32 cellular contexts compared by ENCODE assay signal in the genomic region with DNA sequence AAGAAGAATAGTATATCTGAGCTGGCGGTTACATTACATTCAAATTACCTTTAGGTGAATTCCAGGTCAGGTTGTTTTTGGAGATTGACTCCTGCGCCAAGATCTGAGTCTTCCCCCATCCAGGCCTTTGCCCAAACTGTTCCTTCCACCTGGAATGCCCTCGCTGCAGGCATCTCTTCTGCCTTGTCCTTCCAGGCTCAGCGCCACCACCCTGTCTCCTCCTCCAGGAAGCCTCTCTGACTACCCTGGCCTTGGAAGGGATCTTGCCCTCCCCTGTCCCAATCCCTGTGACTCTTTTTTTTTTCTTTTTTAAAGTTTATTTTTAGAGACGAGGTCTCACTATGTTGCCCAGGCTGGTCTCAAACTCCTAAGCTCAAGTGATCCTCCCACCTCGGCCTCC. TPM values are rescaled to one million over a fixed set of nuclear protein-coding genes. Genes with fewer than 3 reads are reported as not detected.
DNase-seq lines count a peak whose midpoint lies in the region; ATAC-seq and TF ChIP-seq lines count a peak whose summit lies in the region.
"Had no signal": no experiment of that assay in that cellular context is flagged by ENCODE, and none has a peak within 500 bp of the region (broad histone marks: within the 10 kb centered on the region; RNA-seq: fewer than 3 reads in every experiment).

No MANE protein-coding gene starts in this region.

- no peak overlapping the region for H3K27ac ChIP-seq in CD8-positive, alpha-beta memory T cell (ENCODE audit: low read depth, low read length)
- H3K27ac ChIP-seq in tibial nerve: no peak overlapping the region
- H3K27ac ChIP-seq: adrenal gland, colonic mucosa, esophagus muscularis mucosa, GM23248, PC-9, uterus had no signal

- H3K36me3 Mint-ChIP-seq in CD8-positive, alpha-beta memory T cell: no peaks in the 10 kb centered on the region
- H3K36me3 Mint-ChIP-seq in T-helper 17 cell (ENCODE audit: low read depth) (no peaks in the 10 kb centered on the region), memory B cell (no peaks in the 10 kb centered on the region)
- H3K36me3 Mint-ChIP-seq in stimulated activated effector memory CD8-positive, alpha-beta T cell treated with anti-CD3 and anti-CD28 coated beads, Interleukin-12 subunit alpha, Interleukin-12 subunit beta, amount 100 ng/mL, for 72 hours: peaks cover 6% of the 10 kb centered on the region

- no peaks in the 10 kb centered on the region for H3K9me3 Mint-ChIP-seq in CD8-positive, alpha-beta memory T cell
- H3K9me3 Mint-ChIP-seq in memory B cell: no peaks in the 10 kb centered on the region
- no peaks in the 10 kb centered on the region for H3K9me3 Mint-ChIP-seq in stimulated activated effector memory CD8-positive, alpha-beta T cell treated with anti-CD3 and anti-CD28 coated beads, Interleukin-12 subunit alpha, Interleukin-12 subunit beta, amount 100 ng/mL, for 72 hours
- H3K9me3 Mint-ChIP-seq: activated B cell treated with CpG ODN at 0.5 μM for 24 hours; activated CD8-positive, alpha-beta T cell treated with anti-CD3 and anti-CD28 coated beads for 36 hours had no signal

- H3K27me3 ChIP-seq in CD8-positive, alpha-beta memory T cell (ENCODE audit: insufficient read depth, low read length, poor library complexity, severe bottlenecking): peaks cover 5% of the 10 kb centered on the region
- no peaks in the 10 kb centered on the region for H3K27me3 ChIP-seq in tibial nerve
- H3K27me3 ChIP-seq: adrenal gland, esophagus muscularis mucosa, uterus had no signal

- H3K4me1 Mint-ChIP-seq in CD8-positive, alpha-beta memory T cell: peaks cover 10 to 26% (median 10%) of the 10 kb centered on the region in 3 donors
- peaks cover 16% of the 10 kb centered on the region for H3K4me1 Mint-ChIP-seq in T-helper 17 cell
- peaks cover 39% of the 10 kb centered on the region for H3K4me1 Mint-ChIP-seq in memory B cell
- peaks cover 19% of the 10 kb centered on the region for H3K4me1 Mint-ChIP-seq in stimulated activated effector memory CD8-positive, alpha-beta T cell treated with anti-CD3 and anti-CD28 coated beads, Interleukin-12 subunit alpha, Interleukin-12 subunit beta, amount 100 ng/mL, for 72 hours

- H3K4me1 ChIP-seq in CD8-positive, alpha-beta memory T cell (ENCODE audit: insufficient read depth, low read length): peaks cover 6% of the 10 kb centered on the region
- H3K4me1 ChIP-seq in tibial nerve: peaks cover 0 to 21% (median 2%) of the 10 kb centered on the region in 4 donors
- H3K4me1 ChIP-seq: colonic mucosa had no signal

- no peak for DNase-seq in CD8-positive, alpha-beta memory T cell
- DNase-seq in T-helper 17 cell: no peak
- DNase-seq in memory B cell (ENCODE audit: low spot score in 2 of 2): no peak
- no peak for DNase-seq in stimulated activated effector memory CD8-positive, alpha-beta T cell treated with anti-CD3 and anti-CD28 coated beads, Interleukin-12 subunit alpha, Interleukin-12 subunit beta, amount 100 ng/mL, for 72 hours (ENCODE audit: low spot score in 2 of 2)
- DNase-seq in tibial nerve (ENCODE audit: low spot score in 2 of 2): no peak
- DNase-seq: activated B cell treated with CpG ODN at 0.5 μM for 24 hours; activated CD8-positive, alpha-beta T cell treated with anti-CD3 and anti-CD28 coated beads for 36 hours; activated gamma-delta T cell; activated T-cell treated with anti-CD3 and anti-CD28 coated beads for 4 hours; adrenal gland; colonic mucosa; foreskin melanocyte; GDM1; GM23248; KBM-7; left ventricle myocardium superior; mucosa of descending colon; NCI-H1436; NCI-H2107; NCI-H510A treated with DMSO at 0.1 percent for 48 hours; NK-92 treated with Interleukin-12 subunit alpha and Interleukin-12 subunit beta, amount 100 ng/mL, for 24 hours; occipital lobe; PC-9; SHP77; spleen; stimulated activated CD4-positive, alpha-beta T cell treated with anti-CD3 and anti-CD28 coated beads, Interleukin-2, amount 100 ng/mL, for 48 hours; stimulated activated naive CD4-positive, alpha-beta T cell; T1000; uterus had no signal

- no peak overlapping the region for H3K4me3 ChIP-seq in CD8-positive, alpha-beta memory T cell (ENCODE audit: low read length)
- no peak overlapping the region for H3K4me3 ChIP-seq in tibial nerve
- H3K4me3 ChIP-seq: adrenal gland, colonic mucosa, esophagus muscularis mucosa, GM23248, mucosa of descending colon, PC-9, spleen, uterus had no signal

- H3K36me3 ChIP-seq in CD8-positive, alpha-beta memory T cell (ENCODE audit: insufficient read depth, low read length): no peaks in the 10 kb centered on the region
- peaks cover 0 to 16% (median 0%) of the 10 kb centered on the region in 3 donors for H3K36me3 ChIP-seq in tibial nerve
- H3K36me3 ChIP-seq: adrenal gland, colonic mucosa, uterus had no signal

- peak overlapping the region in 4 of 7 donors; percentile 35 to 76 (median 62) for H3K4me3 Mint-ChIP-seq in CD8-positive, alpha-beta memory T cell
- H3K4me3 Mint-ChIP-seq in T-helper 17 cell: peak overlapping the region; percentile 79
- peak overlapping the region; percentile 81 for H3K4me3 Mint-ChIP-seq in memory B cell
- H3K4me3 Mint-ChIP-seq in stimulated activated effector memory CD8-positive, alpha-beta T cell treated with anti-CD3 and anti-CD28 coated beads, Interleukin-12 subunit alpha, Interleukin-12 subunit beta, amount 100 ng/mL, for 72 hours: peak overlapping the region; percentile 65

- CTCF ChIA-PET in CD8-positive, alpha-beta memory T cell (lab: Charles Lee): no interaction called here

- POLR2A ChIA-PET in CD8-positive, alpha-beta memory T cell (lab: Charles Lee): no interaction called here

- H3K27me3 Mint-ChIP-seq in CD8-positive, alpha-beta memory T cell: peaks cover 24 to 40% of the 10 kb centered on the region in 2 donors
- H3K27me3 Mint-ChIP-seq in T-helper 17 cell (peaks cover 25% of the 10 kb centered on the region), memory B cell (peaks cover 3% of the 10 kb centered on the region)

- 89 to 93% methylated on average over 6 of the region's 6 CpGs for WGBS in tibial nerve, 2 donors

- H3K9me3 ChIP-seq in CD8-positive, alpha-beta memory T cell (ENCODE audit: low read length): no peaks in the 10 kb centered on the region
- H3K9me3 ChIP-seq in T-helper 17 cell (ENCODE audit: control insufficient read depth, low read length, poor library complexity, severe bottlenecking): no peaks in the 10 kb centered on the region
- no peaks in the 10 kb centered on the region for H3K9me3 ChIP-seq in tibial nerve
- H3K9me3 ChIP-seq: adrenal gland, colonic mucosa, esophagus muscularis mucosa, mucosa of descending colon, spleen, uterus had no signal

- no peak overlapping the region for H3K27ac Mint-ChIP-seq in CD8-positive, alpha-beta memory T cell
- no peak overlapping the region for H3K27ac Mint-ChIP-seq in T-helper 17 cell
- no peak overlapping the region for H3K27ac Mint-ChIP-seq in memory B cell
- H3K27ac Mint-ChIP-seq in stimulated activated effector memory CD8-positive, alpha-beta T cell treated with anti-CD3 and anti-CD28 coated beads, Interleukin-12 subunit alpha, Interleukin-12 subunit beta, amount 100 ng/mL, for 72 hours: no peak overlapping the region
- H3K27ac Mint-ChIP-seq: activated B cell treated with CpG ODN at 0.5 μM for 24 hours; activated CD8-positive, alpha-beta T cell treated with anti-CD3 and anti-CD28 coated beads for 36 hours had no signal

- ATAC-seq in T-helper 17 cell (no peak), memory B cell (ENCODE audit: low read depth) (no peak), HG03378 (IDR thresholded peaks at IDR 0.05; ENCODE audit: unreplicated experiment) (no peak), HG02642 (IDR thresholded peaks at IDR 0.05; ENCODE audit: poor library complexity, unreplicated experiment) (no peak)
- ATAC-seq in stimulated activated effector memory CD8-positive, alpha-beta T cell treated with anti-CD3 and anti-CD28 coated beads, Interleukin-12 subunit alpha, Interleukin-12 subunit beta, amount 100 ng/mL, for 72 hours: no peak
- ATAC-seq: activated CD8-positive, alpha-beta T cell treated with anti-CD3 and anti-CD28 coated beads for 36 hours; left ventricle myocardium superior; mucosa of descending colon had no signal

- TF ChIP-seq CTCF in tibial nerve (IDR thresholded peaks at IDR 0.05): no peak

- no peak for TF ChIP-seq EP300 in tibial nerve (IDR thresholded peaks at IDR 0.05)

- TF ChIP-seq POLR2A in tibial nerve (IDR thresholded peaks at IDR 0.05): no peak

RNA-seq across cellular contexts. Expression of a gene that starts 1.7 kb away (rescaled TPM):
- 1 to 10 TPM; 1.2 to 1.3 TPM for total RNA-seq in CD8-positive, alpha-beta memory T cell
- 0.58 TPM for polyA plus RNA-seq in CD8-positive, alpha-beta memory T cell
- total RNA-seq in T-helper 17 cell: 1 to 10 TPM; 3.3 to 4.7 TPM
- 10 to 100 TPM; 38.0 to 90.0 (median 44.6) TPM for total RNA-seq in tibial nerve

RNA-seq across cellular contexts. Expression of a gene that starts 23.2 kb away (rescaled TPM):
- total RNA-seq in CD8-positive, alpha-beta memory T cell: 10 to 100 TPM; 92.5 to 95.1 TPM
- polyA plus RNA-seq in CD8-positive, alpha-beta memory T cell: 28.5 TPM
- total RNA-seq in T-helper 17 cell: 10 to 100 TPM; 45.2 to 49.1 TPM
- total RNA-seq in tibial nerve: 10 to 100 TPM; 31.8 to 61.2 (median 35.5) TPM

RNA-seq across cellular contexts. Expression of a gene that starts 23.5 kb away (rescaled TPM):
- 100 to 1,000 TPM; 177 to 184 TPM for total RNA-seq in CD8-positive, alpha-beta memory T cell
- 300 TPM for polyA plus RNA-seq in CD8-positive, alpha-beta memory T cell
- total RNA-seq in T-helper 17 cell (100 to 1,000 TPM; 166 to 185 TPM), tibial nerve (100 to 1,000 TPM; 151 to 266 (median 183) TPM)

RNA-seq across cellular contexts. Expression of a gene that starts 46.7 kb away (rescaled TPM):
- total RNA-seq in CD8-positive, alpha-beta memory T cell: not detected
- polyA plus RNA-seq in CD8-positive, alpha-beta memory T cell: not detected
- total RNA-seq in T-helper 17 cell: not detected
- 10 to 100 TPM in 3 of 4 donors, 1 to 10 TPM in 1; 7.0 to 14.9 (median 13.4) TPM for total RNA-seq in tibial nerve
- total RNA-seq: activated B cell treated with CpG ODN at 0.5 μM for 24 hours had no signal

Comparison
In these comparisons a context has a peak if more than half of its experiments do, and no peak if none do; other contexts are left out.
1. RNA of a gene that starts 1.7 kb away (total RNA-seq): 38.0 to 90.0 TPM in tibial nerve; 3.3 to 4.7 TPM in T-helper 17 cell and 1.2 to 1.3 TPM in CD8-positive, alpha-beta memory T cell; every median in the first group is over 4 times any median in the second.
2. Peak in every context shown above with its lines, with median percentiles within 50 percentile points of each other: H3K4me3 Mint-ChIP-seq.